In genomic region chr12:113358381-113359132, GRCh38 we compare ENCODE assay signal across 8 cellular contexts.
DNase-seq lines count a peak whose midpoint lies in the region; ATAC-seq lines count a peak whose summit lies in the region.

PLBD2 (plus strand) TSS chr12:113358587; CDS start chr12:113358601, 14 bp downstream.

- peak; percentile 88 for ATAC-seq in GM18909 (IDR thresholded peaks at IDR 0.05; ENCODE audit: poor library complexity, unreplicated experiment)
- peak; percentile 92 for ATAC-seq in HG03159 (IDR thresholded peaks at IDR 0.05; ENCODE audit: unreplicated experiment)

- DNase-seq in AG08396 (ENCODE audit: low spot score) (peak; percentile 99), NCI-H345 (lab: John Stamatoyannopoulos, UW) (peak; percentile 91), islet precursor cell (peak; percentile 99)
- DNase-seq in activated CD4-positive, CD25-positive, alpha-beta regulatory T cell treated with anti-CD3 and anti-CD28 coated beads, Interleukin-2, amount 50 U/mL, for 16 hours (ENCODE audit: low read depth, low spot score) = peak; percentile 87
- DNase-seq in central memory CD4-positive, alpha-beta T cell = peak; percentile 92
- peak; percentile 95 for DNase-seq in stimulated activated CD4-positive, alpha-beta T cell treated with anti-CD3 and anti-CD28 coated beads, Interleukin-12 subunit alpha, Interleukin-12 subunit beta, amount 100 ng/mL, for 4 hours

Comparison
In these comparisons a context has a peak if more than half of its experiments do, and no peak if none do; other contexts are left out.
1. Peak in every context shown above with its lines: DNase-seq and ATAC-seq.